ENCODE assay signal across 10 cellular contexts in genomic region chrX:72492499-72492898, GRCh38.
A peak's percentile ranks its signal among the peaks of the same experiment; 100 is the strongest.
DNase-seq lines count a peak whose midpoint lies in the region; ATAC-seq lines count a peak whose summit lies in the region.
"Had no signal": no experiment of that assay in that cellular context is flagged by ENCODE, and none has a peak within 500 bp of the region (broad histone marks: within the 10 kb centered on the region; RNA-seq: fewer than 3 reads in every experiment).

No MANE protein-coding gene starts in this region.

- ATAC-seq in GM18502 (IDR thresholded peaks at IDR 0.05; ENCODE audit: poor library complexity, unreplicated experiment) (peak; percentile 84), GM21381 (IDR thresholded peaks at IDR 0.05; ENCODE audit: unreplicated experiment) (peak; percentile 74), HG03025 (IDR thresholded peaks at IDR 0.05; ENCODE audit: low FRiP score, unreplicated experiment) (peak; percentile 69)

- DNase-seq in NOMO-1 (lab: John Stamatoyannopoulos, UW; ENCODE audit: unreplicated experiment in 2 of 2) = peak; percentile 25 to 43
- no peak for DNase-seq in NCI-H510A (lab: John Stamatoyannopoulos, UW)
- DNase-seq in D341Med (ENCODE audit: low spot score) = no peak
- no peak for DNase-seq in kidney glomerular epithelial cell (lab: John Stamatoyannopoulos, UW)
- DNase-seq in amniotic stem cell (lab: John Stamatoyannopoulos, UW) = no peak
- DNase-seq: NCI-H1092; stimulated activated CD4-positive, alpha-beta T cell treated with anti-CD3 and anti-CD28 coated beads, Interleukin-2, amount 100 ng/mL, for 24 hours had no signal

Comparison
In these comparisons a context has a peak if more than half of its experiments do, and no peak if none do; other contexts are left out.
1. DNase-seq: peak in NOMO-1 (2 of 2); none in NCI-H510A (single experiment), D341Med (single experiment), kidney glomerular epithelial cell (single experiment) and amniotic stem cell (single experiment).
2. Peak in every context shown above with its lines, with median percentiles within 50 percentile points of each other: ATAC-seq.